Comparison of ENCODE assay signal across 16 cellular contexts in genomic region chr7:93558705-93559614, GRCh38. TPM values are rescaled to one million over a fixed set of nuclear protein-coding genes. Genes with fewer than 3 reads are reported as not detected.
A peak's percentile ranks its signal among the peaks of the same experiment; 100 is the strongest.
DNase-seq lines count a peak whose midpoint lies in the region; TF ChIP-seq lines count a peak whose summit lies in the region.
"Had no signal": no experiment of that assay in that cellular context is flagged by ENCODE, and none has a peak within 500 bp of the region (broad histone marks: within the 10 kb centered on the region; RNA-seq: fewer than 3 reads in every experiment).

No MANE protein-coding gene starts in this region.

- H3K27me3 Mint-ChIP-seq in activated CD4-positive, alpha-beta T cell treated with anti-CD3 and anti-CD28 coated beads, Interleukin-2, amount 10 ng/mL, durations not matched to agents 24 days and 14 days, result peaks cover 6% of the 10 kb centered on the region
- H3K27me3 Mint-ChIP-seq: activated naive CD4-positive, alpha-beta T cell treated with anti-CD3 and anti-CD28 coated beads, Interleukin-2, amount 10 ng/mL, durations not matched to agents 7 days and 5 days had no signal

- TF ChIP-seq CTCF in RWPE1 (conservative IDR thresholded peaks at IDR 0.05; ENCODE audit: low read depth), result no peak
- TF ChIP-seq CTCF in epithelial cell of proximal tubule (conservative IDR thresholded peaks at IDR 0.05; ENCODE audit: low read depth, low read length), result no peak

- intact Hi-C loops in activated CD4-positive, alpha-beta T cell treated with anti-CD3 and anti-CD28 coated beads, Interleukin-2, amount 10 ng/mL, durations not matched to agents 24 days and 14 days (cut with micrococcal nuclease), result no loop called here

- DNase-seq in G401 (ENCODE audit: low spot score), result peak; percentile 2
- peak; percentile 65 for DNase-seq in RWPE1 (ENCODE audit: low spot score)
- peak; percentile 60 for DNase-seq in epithelial cell of proximal tubule (ENCODE audit: low read depth)
- DNase-seq in renal cortical epithelial cell (ENCODE audit: low read depth), result peak; percentile 94
- no peak for DNase-seq in GDM1 (lab: John Stamatoyannopoulos, UW)
- DNase-seq in activated naive CD4-positive, alpha-beta T cell (lab: John Stamatoyannopoulos, UW), result no peak
- DNase-seq in D341Med (ENCODE audit: low spot score), result no peak
- DNase-seq in activated CD4-positive, alpha-beta T cell treated with anti-CD3 and anti-CD28 coated beads, Interleukin-2, amount 10 ng/mL, durations not matched to agents 24 days and 14 days, result no peak
- DNase-seq: activated naive CD4-positive, alpha-beta T cell treated with anti-CD3 and anti-CD28 coated beads, Interleukin-2, amount 10 ng/mL, durations not matched to agents 7 days and 5 days; NCI-H1048 had no signal

- CTCF ChIA-PET in RWPE1 (lab: Yijun Ruan, JAX), result interaction anchor here (0.7 to 2.1 kb wide), 4 partner anchors 8 to 116 kb away, joined by 3 to 7 read pairs (median 3); no protein-coding TSS in a partner anchor

- no peaks in the 10 kb centered on the region for H3K4me1 Mint-ChIP-seq in activated CD4-positive, alpha-beta T cell treated with anti-CD3 and anti-CD28 coated beads, Interleukin-2, amount 10 ng/mL, durations not matched to agents 24 days and 14 days
- H3K4me1 Mint-ChIP-seq: activated naive CD4-positive, alpha-beta T cell treated with anti-CD3 and anti-CD28 coated beads, Interleukin-2, amount 10 ng/mL, durations not matched to agents 7 days and 5 days had no signal

- H3K9me3 Mint-ChIP-seq in activated CD4-positive, alpha-beta T cell treated with anti-CD3 and anti-CD28 coated beads, Interleukin-2, amount 10 ng/mL, durations not matched to agents 24 days and 14 days, result no peaks in the 10 kb centered on the region
- H3K9me3 Mint-ChIP-seq: activated naive CD4-positive, alpha-beta T cell treated with anti-CD3 and anti-CD28 coated beads, Interleukin-2, amount 10 ng/mL, durations not matched to agents 7 days and 5 days had no signal

- H3K27ac Mint-ChIP-seq in activated CD4-positive, alpha-beta T cell treated with anti-CD3 and anti-CD28 coated beads, Interleukin-2, amount 10 ng/mL, durations not matched to agents 24 days and 14 days, result no peak overlapping the region
- H3K27ac Mint-ChIP-seq: activated naive CD4-positive, alpha-beta T cell treated with anti-CD3 and anti-CD28 coated beads, Interleukin-2, amount 10 ng/mL, durations not matched to agents 7 days and 5 days had no signal

- in situ Hi-C loops in G401 (cut with HindIII; ENCODE audit: low sequenced_read_pairs), result no loop called here

- no peak overlapping the region for H3K4me3 Mint-ChIP-seq in activated CD4-positive, alpha-beta T cell treated with anti-CD3 and anti-CD28 coated beads, Interleukin-2, amount 10 ng/mL, durations not matched to agents 24 days and 14 days
- H3K4me3 Mint-ChIP-seq: activated naive CD4-positive, alpha-beta T cell treated with anti-CD3 and anti-CD28 coated beads, Interleukin-2, amount 10 ng/mL, durations not matched to agents 7 days and 5 days had no signal

- H3K36me3 Mint-ChIP-seq in activated CD4-positive, alpha-beta T cell treated with anti-CD3 and anti-CD28 coated beads, Interleukin-2, amount 10 ng/mL, durations not matched to agents 24 days and 14 days (ENCODE audit: low read depth), result no peaks in the 10 kb centered on the region
- H3K36me3 Mint-ChIP-seq: activated naive CD4-positive, alpha-beta T cell treated with anti-CD3 and anti-CD28 coated beads, Interleukin-2, amount 10 ng/mL, durations not matched to agents 7 days and 5 days had no signal

- H3K4me3 ChIP-seq in epithelial cell of proximal tubule (ENCODE audit: low read depth, low read length), result no peak overlapping the region
- H3K4me3 ChIP-seq: SK-N-MC, tibial nerve had no signal

- POLR2A ChIA-PET in RWPE1 (lab: Yijun Ruan, JAX; ENCODE audit: low non-redundant PET), result no interaction called here

- no peak overlapping the region for H3K27ac ChIP-seq in RWPE1
- H3K27ac ChIP-seq: C4-2B, SK-N-MC had no signal

RNA-seq across cellular contexts. Expression of gene CALCR, which starts 15.6 kb away (rescaled TPM):
- not detected in 2 replicates for total RNA-seq in G401 (2014; rRNA removed; shearing (Covaris generic))
- total RNA-seq in epithelial cell of proximal tubule (not detected in 2 replicates), renal cortical epithelial cell (0.17 and 2.8 TPM in 2 replicates)
- total RNA-seq in activated CD4-positive, alpha-beta T cell treated with anti-CD3 and anti-CD28 coated beads, Interleukin-2, amount 10 ng/mL, durations not matched to agents 24 days and 14 days, result not detected in 2 replicates
- total RNA-seq: HepG2, kidney epithelial cell, OCI-LY7 had no signal

Comparison
In these comparisons a context has a peak if more than half of its experiments do, and no peak if none do; other contexts are left out.
1. DNase-seq: peak in G401 (single experiment), RWPE1 (single experiment), epithelial cell of proximal tubule (single experiment) and renal cortical epithelial cell (single experiment); none in GDM1 (single experiment), activated naive CD4-positive, alpha-beta T cell (0 of 4), D341Med (single experiment) and activated CD4-positive, alpha-beta T cell treated with anti-CD3 and anti-CD28 coated beads, Interleukin-2, amount 10 ng/mL, durations not matched to agents 24 days and 14 days (single experiment).